Comparison of ENCODE assay signal across 23 cellular contexts in the genomic region with DNA sequence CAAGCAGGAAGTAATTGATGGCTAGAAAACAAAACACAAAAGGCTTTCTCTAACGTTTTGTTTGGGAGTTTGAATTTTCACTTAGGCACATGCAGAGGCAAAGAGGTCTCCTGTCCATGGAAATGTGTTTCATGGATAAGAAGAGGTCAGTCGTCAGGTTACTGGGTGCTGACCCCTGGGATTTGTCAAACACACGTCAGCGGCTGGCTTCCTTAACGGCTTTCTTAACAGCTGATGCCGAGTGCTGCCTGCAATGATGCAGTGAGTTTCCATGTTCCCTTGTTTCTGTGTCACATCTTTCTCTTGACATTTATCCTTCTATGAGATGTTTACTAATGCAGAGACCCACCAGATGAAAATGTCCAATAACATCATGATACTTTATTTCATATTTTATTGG. TPM values are rescaled to one million over a fixed set of nuclear protein-coding genes. Genes with fewer than 3 reads are reported as not detected.
DNase-seq lines count a peak whose midpoint lies in the region; ATAC-seq and TF ChIP-seq lines count a peak whose summit lies in the region.
"Had no signal": no experiment of that assay in that cellular context is flagged by ENCODE, and none has a peak within 500 bp of the region (broad histone marks: within the 10 kb centered on the region; RNA-seq: fewer than 3 reads in every experiment).

No MANE protein-coding gene starts in this region.

- H3K27ac Mint-ChIP-seq in stimulated activated naive B cell treated with anti-CD40 and anti-IgM and Interleukin-4, amounts not matched to agents 10 μg/mL and 1 μg/mL and 100 μg/mL, for 72 hours, result no peak overlapping the region
- H3K27ac Mint-ChIP-seq: activated naive CD4-positive, alpha-beta T cell treated with anti-CD3 and anti-CD28 coated beads, Interleukin-2, amount 50 U/mL, for 72 hours; activated T-helper 17 cell treated with anti-CD3 and anti-CD28 coated beads, Interleukin-2, amount 50 U/mL, for 72 hours; B cell; T-helper 17 cell had no signal

- H3K9me3 Mint-ChIP-seq in stimulated activated naive B cell treated with anti-CD40 and anti-IgM and Interleukin-4, amounts not matched to agents 10 μg/mL and 1 μg/mL and 100 μg/mL, for 72 hours, result peaks cover 8 to 10% of the 10 kb centered on the region in 2 donors
- H3K9me3 Mint-ChIP-seq: activated T-helper 17 cell treated with anti-CD3 and anti-CD28 coated beads, Interleukin-2, amount 50 U/mL, for 72 hours had no signal

- H3K4me3 ChIP-seq in WI38 (ENCODE audit: low read depth, low read length) (peak overlapping the region; percentile 7; the same call in 1 of the 2 replicates), fibroblast of villous mesenchyme (ENCODE audit: low read depth, low read length) (peak overlapping the region; percentile 32)
- H3K4me3 ChIP-seq: ascending aorta, right lobe of liver, SK-N-MC, upper lobe of left lung had no signal

- no peaks in the 10 kb centered on the region for H3K27me3 Mint-ChIP-seq in stimulated activated naive B cell treated with anti-CD40 and anti-IgM and Interleukin-4, amounts not matched to agents 10 μg/mL and 1 μg/mL and 100 μg/mL, for 72 hours
- H3K27me3 Mint-ChIP-seq: activated T-helper 17 cell treated with anti-CD3 and anti-CD28 coated beads, Interleukin-2, amount 50 U/mL, for 72 hours; B cell; T-helper 17 cell had no signal

- in situ Hi-C loops in KBM-7 (cut with MboI; ENCODE audit: low pct_unique_long_range_greater_than_20kb, low sequenced_read_pairs), result no loop called here

- peak; percentile 2 for DNase-seq in NCI-H748 (lab: John Stamatoyannopoulos, UW; ENCODE audit: unreplicated experiment)
- no peak for DNase-seq in NCI-H748 treated with DMSO at 0.1 percent for 48 hours (lab: John Stamatoyannopoulos, UW)
- peak; percentile 28 for DNase-seq in fibroblast of villous mesenchyme (ENCODE audit: low read depth)
- peak; percentile 21 for DNase-seq in retina
- DNase-seq in NCI-H1105 treated with DMSO at 0.1 percent for 48 hours (lab: John Stamatoyannopoulos, UW), result no peak
- no peak for DNase-seq in stimulated activated naive B cell treated with anti-CD40 and anti-IgM and Interleukin-4, amounts not matched to agents 10 μg/mL and 1 μg/mL and 100 μg/mL, for 72 hours
- DNase-seq in KBM-7, result no peak
- DNase-seq: activated CD4-positive, alpha-beta T cell treated with anti-CD3 and anti-CD28 coated beads, Interleukin-2, amount 50 U/mL, for 1 hour; activated CD8-positive, alpha-beta memory T cell treated with anti-CD3 and anti-CD28 coated beads, Interleukin-2, amount 50 U/mL, for 4 hours; effector memory CD4-positive, alpha-beta T cell; GDM1; NCI-H1417 treated with DMSO at 0.1 percent for 48 hours; right lobe of liver; stimulated activated CD8-positive, alpha-beta memory T cell treated with anti-CD3 and anti-CD28 coated beads, Interleukin-4, amount 100 ng/mL, for 48 hours; T-helper 17 cell; upper lobe of left lung had no signal

- no peaks in the 10 kb centered on the region for H3K4me1 Mint-ChIP-seq in stimulated activated naive B cell treated with anti-CD40 and anti-IgM and Interleukin-4, amounts not matched to agents 10 μg/mL and 1 μg/mL and 100 μg/mL, for 72 hours
- H3K4me1 Mint-ChIP-seq: activated T-helper 17 cell treated with anti-CD3 and anti-CD28 coated beads, Interleukin-2, amount 50 U/mL, for 72 hours; B cell; T-helper 17 cell had no signal

- no peak overlapping the region for H3K4me3 Mint-ChIP-seq in stimulated activated naive B cell treated with anti-CD40 and anti-IgM and Interleukin-4, amounts not matched to agents 10 μg/mL and 1 μg/mL and 100 μg/mL, for 72 hours
- H3K4me3 Mint-ChIP-seq: activated T-helper 17 cell treated with anti-CD3 and anti-CD28 coated beads, Interleukin-2, amount 50 U/mL, for 72 hours; B cell; T-helper 17 cell had no signal

- TF ChIP-seq CTCF in WI38 (IDR thresholded peaks at IDR 0.05; ENCODE audit: low read depth, low read length) (no peak), fibroblast of villous mesenchyme (IDR thresholded peaks at IDR 0.05; ENCODE audit: insufficient read depth, low read depth, low read length) (no peak)

- no peaks in the 10 kb centered on the region for H3K36me3 Mint-ChIP-seq in stimulated activated naive B cell treated with anti-CD40 and anti-IgM and Interleukin-4, amounts not matched to agents 10 μg/mL and 1 μg/mL and 100 μg/mL, for 72 hours
- H3K36me3 Mint-ChIP-seq: activated naive CD4-positive, alpha-beta T cell treated with anti-CD3 and anti-CD28 coated beads, Interleukin-2, amount 50 U/mL, for 72 hours had no signal

- no peak for ATAC-seq in stimulated activated naive B cell treated with anti-CD40 and anti-IgM and Interleukin-4, amounts not matched to agents 10 μg/mL and 1 μg/mL and 100 μg/mL, for 72 hours (replicated peaks)
- ATAC-seq: activated naive CD4-positive, alpha-beta T cell treated with anti-CD3 and anti-CD28 coated beads, Interleukin-2, amount 50 U/mL, for 72 hours; activated T-helper 17 cell treated with anti-CD3 and anti-CD28 coated beads, Interleukin-2, amount 50 U/mL, for 72 hours; esophagus mucosa; T-helper 17 cell had no signal

RNA-seq across cellular contexts. Expression of a gene that starts 31.7 kb away (rescaled TPM):
- 3.2 and 5.6 TPM in 2 replicates for total RNA-seq in fibroblast of villous mesenchyme
- total RNA-seq: activated naive CD4-positive, alpha-beta T cell treated with anti-CD3 and anti-CD28 coated beads, Interleukin-2, amount 50 U/mL, for 72 hours; activated T-helper 17 cell treated with anti-CD3 and anti-CD28 coated beads, Interleukin-2, amount 50 U/mL, for 72 hours; B cell had no signal

Comparison
In these comparisons a context has a peak if more than half of its experiments do, and no peak if none do; other contexts are left out.
1. DNase-seq: peak in NCI-H748 (single experiment), fibroblast of villous mesenchyme (single experiment) and retina (single experiment); none in NCI-H748 treated with DMSO at 0.1 percent for 48 hours (single experiment), NCI-H1105 treated with DMSO at 0.1 percent for 48 hours (single experiment), stimulated activated naive B cell treated with anti-CD40 and anti-IgM and Interleukin-4, amounts not matched to agents 10 μg/mL and 1 μg/mL and 100 μg/mL, for 72 hours (single experiment) and KBM-7 (single experiment).